Comparison of ENCODE assay signal across 24 cellular contexts in genomic region chr2:241842067-241842415, GRCh38. TPM values are rescaled to one million over a fixed set of nuclear protein-coding genes. Genes with fewer than 3 reads are reported as not detected.
DNase-seq lines count a peak whose midpoint lies in the region; ATAC-seq and TF ChIP-seq lines count a peak whose summit lies in the region.
"Had no signal": no experiment of that assay in that cellular context is flagged by ENCODE, and none has a peak within 500 bp of the region (broad histone marks: within the 10 kb centered on the region; RNA-seq: fewer than 3 reads in every experiment).

No MANE protein-coding gene starts in this region.

- H3K27ac ChIP-seq in CD4-positive, CD25-positive, alpha-beta regulatory T cell (ENCODE audit: insufficient read depth, low read length, poor library complexity, severe bottlenecking), result no peak overlapping the region
- no peak overlapping the region for H3K27ac ChIP-seq in GM23338 (ENCODE audit: low read depth)
- H3K27ac ChIP-seq in osteoblast (ENCODE audit: low read depth, low read length), result no peak overlapping the region
- no peak overlapping the region for H3K27ac ChIP-seq in transverse colon
- H3K27ac ChIP-seq: C4-2B, foreskin keratinocyte, SJSA1 had no signal

- no peak for TF ChIP-seq POLR2A in transverse colon (IDR thresholded peaks at IDR 0.05)

- H3K4me1 Mint-ChIP-seq in CD4-positive, CD25-positive, alpha-beta regulatory T cell, result peaks cover 4 to 37% (median 15%) of the 10 kb centered on the region in 4 donors
- H3K4me1 Mint-ChIP-seq in GM23338, result peaks cover 7% of the 10 kb centered on the region

- no peaks in the 10 kb centered on the region for H3K79me2 ChIP-seq in GM23338 (replicated peaks; ENCODE audit: insufficient read depth)
- H3K79me2 ChIP-seq in osteoblast (ENCODE audit: insufficient read depth, low read length), result no peaks in the 10 kb centered on the region

- H2AFZ ChIP-seq in GM23338 (peak overlapping the region; percentile 92; the same call in 1 of the 2 replicates), osteoblast (ENCODE audit: low read length) (no peak overlapping the region)

- no peaks in the 10 kb centered on the region for H3K36me3 Mint-ChIP-seq in CD4-positive, CD25-positive, alpha-beta regulatory T cell
- no peaks in the 10 kb centered on the region for H3K36me3 Mint-ChIP-seq in GM23338 (ENCODE audit: low read depth)
- H3K36me3 Mint-ChIP-seq: activated naive CD4-positive, alpha-beta T cell treated with anti-CD3 and anti-CD28 coated beads, Interleukin-2, amount 50 U/mL, for 24 hours; naive thymus-derived CD8-positive, alpha-beta T cell had no signal

- H3K27ac Mint-ChIP-seq in CD4-positive, CD25-positive, alpha-beta regulatory T cell, result no peak overlapping the region
- no peak overlapping the region for H3K27ac Mint-ChIP-seq in GM23338

- H3K4me1 ChIP-seq in CD4-positive, CD25-positive, alpha-beta regulatory T cell (ENCODE audit: control insufficient read depth, insufficient read depth, low read length, poor library complexity, severe bottlenecking), result peaks cover 25% of the 10 kb centered on the region
- H3K4me1 ChIP-seq in GM23338 (ENCODE audit: insufficient read depth) (no peaks in the 10 kb centered on the region; the same call in 1 of the 2 replicates), osteoblast (ENCODE audit: insufficient read depth, low read length) (no peaks in the 10 kb centered on the region), transverse colon (peaks cover 0 to 20% (median 13%) of the 10 kb centered on the region in 4 donors)
- H3K4me1 ChIP-seq: foreskin keratinocyte, SJSA1 had no signal

- no peaks in the 10 kb centered on the region for H3K9me3 Mint-ChIP-seq in CD4-positive, CD25-positive, alpha-beta regulatory T cell
- no peaks in the 10 kb centered on the region for H3K9me3 Mint-ChIP-seq in GM23338
- H3K9me3 Mint-ChIP-seq: activated naive CD4-positive, alpha-beta T cell treated with anti-CD3 and anti-CD28 coated beads, Interleukin-2, amount 50 U/mL, for 24 hours; activated T-helper 2 cell treated with anti-CD3 and anti-CD28 coated beads, Interferon-gamma antibody, Interleukin-2, Interleukin-4, amounts not matched to agents 10 μg/mL and 5 μg/mL and 100 μg/mL, durations not matched to agents 14 hours and 24 hours and 36 hours; naive thymus-derived CD8-positive, alpha-beta T cell had no signal

- H3F3A ChIP-seq in GM23338 (replicated peaks; ENCODE audit: low read depth), result no peaks in the 10 kb centered on the region

- TF ChIP-seq EP300 in transverse colon (IDR thresholded peaks at IDR 0.05; ENCODE audit: low read depth), result no peak

- no peak for ATAC-seq in CD4-positive, CD25-positive, alpha-beta regulatory T cell (ENCODE audit: low read depth in 2 of 2)
- ATAC-seq in GM23338, result no peak
- ATAC-seq in GM21576 (IDR thresholded peaks at IDR 0.05; ENCODE audit: unreplicated experiment), result no peak
- ATAC-seq in HG02840 (IDR thresholded peaks at IDR 0.05; ENCODE audit: low FRiP score, unreplicated experiment), result no peak
- ATAC-seq: foreskin keratinocyte had no signal

- DNase-seq in CD4-positive, CD25-positive, alpha-beta regulatory T cell, result no peak
- DNase-seq in GM23338 (ENCODE audit: low spot score) (no peak), ecto neural progenitor cell (ENCODE audit: low spot score) (peak; percentile 48), osteoblast (ENCODE audit: insufficient read length, low spot score, missing footprints) (peak; percentile 73), SHP77 treated with DMSO at 0.1 percent for 48 hours (lab: John Stamatoyannopoulos, UW) (no peak), transverse colon (no peak)
- DNase-seq: activated CD4-positive, alpha-beta T cell treated with anti-CD3 and anti-CD28 coated beads, Interleukin-2, amount 50 U/mL, for 4 hours; foreskin keratinocyte; left lung; NCI-H1417 treated with DMSO at 0.1 percent for 48 hours; NCI-H774; stimulated activated CD4-positive, alpha-beta T cell treated with anti-CD3 and anti-CD28 coated beads, Interleukin-2, amount 100 ng/mL, for 48 hours had no signal

- intact Hi-C loops in transverse colon (cut with DNase I; ENCODE audit: low total_unique reads), result no loop called here

- H3K27me3 ChIP-seq in CD4-positive, CD25-positive, alpha-beta regulatory T cell (ENCODE audit: control insufficient read depth, insufficient read depth, low read length), result no peaks in the 10 kb centered on the region
- peaks cover 22% of the 10 kb centered on the region for H3K27me3 ChIP-seq in GM23338 (ENCODE audit: insufficient read depth)
- peaks cover 28% of the 10 kb centered on the region for H3K27me3 ChIP-seq in osteoblast (ENCODE audit: insufficient read depth, low read length)
- peaks cover 17% of the 10 kb centered on the region for H3K27me3 ChIP-seq in transverse colon
- H3K27me3 ChIP-seq: esophagus muscularis mucosa, vagina had no signal

- TF ChIP-seq CTCF in GM23338 (conservative IDR thresholded peaks at IDR 0.05; ENCODE audit: low read depth in 2 of 2), result no peak
- no peak for TF ChIP-seq CTCF in osteoblast (IDR thresholded peaks at IDR 0.05; ENCODE audit: extremely low read depth, low read depth, low read length)
- no peak for TF ChIP-seq CTCF in transverse colon (IDR thresholded peaks at IDR 0.05)

- 81 to 85% methylated on average over 7 to 11 of the region's 11 CpGs for WGBS in transverse colon (ENCODE audit: low coverage in 1 of 2), 2 donors

- H3K36me3 ChIP-seq in CD4-positive, CD25-positive, alpha-beta regulatory T cell (ENCODE audit: control insufficient read depth, insufficient read depth, low read length), result no peaks in the 10 kb centered on the region
- no peaks in the 10 kb centered on the region for H3K36me3 ChIP-seq in GM23338 (ENCODE audit: insufficient read depth)
- no peaks in the 10 kb centered on the region for H3K36me3 ChIP-seq in osteoblast (ENCODE audit: insufficient read depth, low read length)
- no peaks in the 10 kb centered on the region for H3K36me3 ChIP-seq in transverse colon
- H3K36me3 ChIP-seq: esophagus muscularis mucosa, left lung, SJSA1, vagina had no signal

- no peaks in the 10 kb centered on the region for H3K9me2 ChIP-seq in GM23338 (ENCODE audit: insufficient read depth)

- in situ Hi-C loops in transverse colon (cut with MboI; ENCODE audit: low pct_ligation_motif_present in 1 of 4, low pct_unique_long_range_greater_than_20kb in 1 of 4, low sequenced_read_pairs in 3 of 4), result no loop called here

- H3K4me3 Mint-ChIP-seq in CD4-positive, CD25-positive, alpha-beta regulatory T cell, result peak overlapping the region; percentile 78 to 87 (median 84)
- no peak overlapping the region for H3K4me3 Mint-ChIP-seq in GM23338

- no peaks in the 10 kb centered on the region for H3K9me3 ChIP-seq in CD4-positive, CD25-positive, alpha-beta regulatory T cell (ENCODE audit: control insufficient read depth in 2 of 2, low read length in 2 of 2)
- H3K9me3 ChIP-seq in osteoblast (ENCODE audit: low read depth, low read length), result no peaks in the 10 kb centered on the region
- no peaks in the 10 kb centered on the region for H3K9me3 ChIP-seq in transverse colon
- H3K9me3 ChIP-seq: esophagus muscularis mucosa, left lung, SJSA1, vagina had no signal

- H3K27me3 Mint-ChIP-seq in CD4-positive, CD25-positive, alpha-beta regulatory T cell, result peaks cover 19% of the 10 kb centered on the region
- H3K27me3 Mint-ChIP-seq in GM23338 (ENCODE audit: insufficient read depth, low read depth, poor library complexity), result peaks cover 40% of the 10 kb centered on the region

- H4K20me1 ChIP-seq in GM23338 (replicated peaks; ENCODE audit: insufficient read depth) (no peaks in the 10 kb centered on the region), osteoblast (ENCODE audit: insufficient read depth, low read length) (no peaks in the 10 kb centered on the region)

- H3K4me2 ChIP-seq in GM23338, result no peak overlapping the region
- H3K4me2 ChIP-seq in osteoblast (ENCODE audit: insufficient read depth, low read length), result no peak overlapping the region

- H3K4me3 ChIP-seq in CD4-positive, CD25-positive, alpha-beta regulatory T cell (ENCODE audit: low read depth, low read length), result no peak overlapping the region
- H3K4me3 ChIP-seq in GM23338 (no peak overlapping the region), osteoblast (ENCODE audit: insufficient read depth, low read length) (no peak overlapping the region), transverse colon (no peak overlapping the region)
- H3K4me3 ChIP-seq: SJSA1, vagina had no signal

TF ChIP-seq in GM23338, 12 proteins besides CTCF, POLR2A, EP300 and RAD21 (continues in another document):
- TF ChIP-seq CREB1 (CRISPR knock-in tag; IDR thresholded peaks at IDR 0.05; ENCODE audit: low read depth) (no peak), NANOG (IDR thresholded peaks at IDR 0.05; ENCODE audit: borderline replicate concordance) (no peak), STAT1 (IDR thresholded peaks at IDR 0.05; ENCODE audit: unreplicated experiment) (no peak)

RNA-seq across cellular contexts. Expression of gene PDCD1, which starts 16.7 kb away (rescaled TPM):
- total RNA-seq in CD4-positive, CD25-positive, alpha-beta regulatory T cell, result 12.3 TPM
- polyA plus RNA-seq in CD4-positive, CD25-positive, alpha-beta regulatory T cell, result 1 to 10 TPM; 6.0 to 8.6 (median 6.6) TPM
- total RNA-seq in GM23338 (2014; rRNA removed; shearing (Covaris generic)), result 0.38 and 1.8 TPM in 2 replicates
- polyA plus RNA-seq in GM23338 (2016; fragmentation: Nextera tagmentation; extraction: Ambion mirVana), result 0.23 and 0.34 TPM in 2 replicates
- not detected in 2 replicates for total RNA-seq in osteoblast
- total RNA-seq in transverse colon, result under 1 TPM in 2 of 4 donors, not detected in 2; 0.55 to 0.64 TPM
- total RNA-seq: foreskin keratinocyte, H4, osteocyte, SJSA1 had no signal
- polyA plus RNA-seq: foreskin keratinocyte had no signal

RNA-seq across cellular contexts. Expression of gene RTP5, which starts 27.5 kb away (rescaled TPM):
- 0.44 TPM for total RNA-seq in CD4-positive, CD25-positive, alpha-beta regulatory T cell
- not detected for polyA plus RNA-seq in CD4-positive, CD25-positive, alpha-beta regulatory T cell
- 0.50 TPM in 1 of 2 replicates, not detected in the other for total RNA-seq in GM23338 (2014; rRNA removed; shearing (Covaris generic))
- polyA plus RNA-seq in GM23338 (2016; fragmentation: Nextera tagmentation; extraction: Ambion mirVana), result not detected in 2 replicates
- not detected in 2 replicates for total RNA-seq in osteoblast
- total RNA-seq in transverse colon, result under 1 TPM in 1 of 4 donors, not detected in 3; 0.16 TPM
- total RNA-seq: foreskin keratinocyte; H4; naive thymus-derived CD8-positive, alpha-beta T cell; osteocyte; renal cortical epithelial cell; SJSA1; vagina had no signal
- polyA plus RNA-seq: foreskin keratinocyte; naive thymus-derived CD8-positive, alpha-beta T cell had no signal

RNA-seq across cellular contexts. Expression of gene NEU4, which starts 33.0 kb away (rescaled TPM):
- 3.8 TPM for total RNA-seq in CD4-positive, CD25-positive, alpha-beta regulatory T cell
- under 1 TPM in 2 of 4 donors, not detected in 2; 0.16 to 0.67 TPM for polyA plus RNA-seq in CD4-positive, CD25-positive, alpha-beta regulatory T cell
- 0.62 and 1.2 TPM in 2 replicates for total RNA-seq in GM23338 (2014; rRNA removed; shearing (Covaris generic))
- polyA plus RNA-seq in GM23338 (2016; fragmentation: Nextera tagmentation; extraction: Ambion mirVana), result 0.12 and 0.29 TPM in 2 replicates
- total RNA-seq in osteoblast, result not detected in 2 replicates
- total RNA-seq in transverse colon, result 100 to 1,000 TPM in 2 of 4 donors, 10 to 100 TPM in 2; 58.1 to 195 (median 93.9) TPM
- total RNA-seq: foreskin keratinocyte; H4; naive thymus-derived CD8-positive, alpha-beta T cell; osteocyte; SJSA1; vagina had no signal
- polyA plus RNA-seq: foreskin keratinocyte; naive thymus-derived CD8-positive, alpha-beta T cell had no signal

Comparison
In these comparisons a context has a peak if more than half of its experiments do, and no peak if none do; other contexts are left out.
1. DNase-seq: peak in ecto neural progenitor cell (single experiment) and osteoblast (single experiment); none in CD4-positive, CD25-positive, alpha-beta regulatory T cell (0 of 3), GM23338 (single experiment), SHP77 treated with DMSO at 0.1 percent for 48 hours (single experiment) and transverse colon (single experiment).
2. RNA of gene NEU4, which starts 33.0 kb away (total RNA-seq): 58.1 to 195 TPM in transverse colon; 3.8 TPM in CD4-positive, CD25-positive, alpha-beta regulatory T cell (single experiment), 0.62 to 1.2 TPM in GM23338 and not detected in osteoblast; every median in the first group is over 10 times any median in the second.